Comparison of ENCODE assay signal across 28 cellular contexts in the genomic region with DNA sequence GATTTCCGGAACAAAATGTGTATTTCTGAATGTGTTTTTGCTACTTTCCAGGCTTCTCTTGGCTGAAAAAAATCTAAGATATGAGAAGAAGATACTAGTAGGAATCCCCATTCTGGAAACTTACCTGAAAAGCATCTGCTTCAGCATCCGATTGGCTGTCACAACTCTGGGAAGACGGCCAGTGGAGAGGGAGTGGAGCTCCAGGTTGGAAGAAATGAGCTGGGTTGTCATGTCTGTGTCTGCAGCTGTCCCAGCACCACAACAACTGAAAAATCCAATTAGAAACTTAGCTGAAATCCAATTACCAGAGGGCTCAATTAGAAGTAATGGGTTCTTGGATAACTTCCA. TPM values are rescaled to one million over a fixed set of nuclear protein-coding genes. Genes with fewer than 3 reads are reported as not detected.
A peak's percentile ranks its signal among the peaks of the same experiment; 100 is the strongest.
DNase-seq lines count a peak whose midpoint lies in the region; ATAC-seq and TF ChIP-seq lines count a peak whose summit lies in the region.
"Had no signal": no experiment of that assay in that cellular context is flagged by ENCODE, and none has a peak within 500 bp of the region (broad histone marks: within the 10 kb centered on the region; RNA-seq: fewer than 3 reads in every experiment).

No MANE protein-coding gene starts in this region.

- no peaks in the 10 kb centered on the region; the same call in 1 of the 2 replicates for H4K20me1 ChIP-seq in IMR-90 (ENCODE audit: insufficient read depth, low read length)

- H4K5ac ChIP-seq in IMR-90 (ENCODE audit: low read depth, low read length), result peak overlapping the region; percentile 65

- peaks cover 6% of the 10 kb centered on the region; the same call in 1 of the 2 replicates for H3K9me1 ChIP-seq in IMR-90 (ENCODE audit: insufficient read depth, low read length)

- no peak for TF ChIP-seq POLR2A in IMR-90 (IDR thresholded peaks at IDR 0.05; ENCODE audit: low read depth, low read length)

- no peak for DNase-seq in Calu3
- DNase-seq in IMR-90, result no peak
- DNase-seq in adipocyte (ENCODE audit: low read depth), result no peak
- DNase-seq in iris pigment epithelial cell (ENCODE audit: low read depth), result peak; percentile 36
- no peak for DNase-seq in stimulated activated CD4-positive, alpha-beta T cell treated with anti-CD3 and anti-CD28 coated beads, Interleukin-2, amount 100 ng/mL, for 48 hours
- DNase-seq in activated gamma-delta T cell treated with Interleukin-2 at 50 U/mL for 16 hours, result no peak
- DNase-seq in colonic mucosa, result no peak
- DNase-seq: activated CD4-positive, alpha-beta T cell treated with anti-CD3 and anti-CD28 coated beads for 1 hour; activated CD8-positive, alpha-beta T cell treated with anti-CD3 and anti-CD28 coated beads, Interleukin-2, amount 10 ng/mL, durations not matched to agents 7 days and 5 days; activated naive CD4-positive, alpha-beta T cell; activated T-cell treated with anti-CD3 and anti-CD28 coated beads, Interleukin-2, amount 50 U/mL, for 1 hour; amygdala; head of caudate nucleus; left cardiac atrium; mesendoderm; NCI-H2029 treated with DMSO at 0.1 percent for 48 hours; NCI-H2227 treated with DMSO at 0.1 percent for 48 hours; SHP77 treated with DMSO at 0.1 percent for 48 hours; stimulated activated CD4-positive, alpha-beta T cell treated with anti-CD3 and anti-CD28 coated beads, Interleukin-2, amount 100 ng/mL, for 24 hours; substantia nigra; upper lobe of right lung had no signal

- TF ChIP-seq CTCF in Calu3 (IDR thresholded peaks at IDR 0.05; ENCODE audit: unreplicated experiment) (no peak), IMR-90 (conservative IDR thresholded peaks at IDR 0.05; ENCODE audit: low read depth, low read length) (no peak), colonic mucosa (IDR thresholded peaks at IDR 0.05) (no peak)

- peak overlapping the region; percentile 96 for H2BK5ac ChIP-seq in IMR-90 (ENCODE audit: low read depth, low read length, poor library complexity, severe bottlenecking)

- H3K14ac ChIP-seq in IMR-90 (replicated peaks; ENCODE audit: low read depth, low read length), result no peak overlapping the region

- ATAC-seq in IMR-90 (ENCODE audit: low read depth) (no peak), GM19463 (IDR thresholded peaks at IDR 0.05; ENCODE audit: unreplicated experiment) (no peak)
- ATAC-seq: activated CD8-positive, alpha-beta T cell treated with anti-CD3 and anti-CD28 coated beads, Interleukin-2, amount 10 ng/mL, durations not matched to agents 7 days and 5 days; left cardiac atrium; stimulated activated effector memory CD8-positive, alpha-beta T cell treated with anti-CD3 and anti-CD28 coated beads, Interleukin-12 subunit alpha, Interleukin-12 subunit beta, amount 100 ng/mL, for 72 hours; upper lobe of right lung had no signal

- in situ Hi-C loops in IMR-90 (cut with MboI; ENCODE audit: low sequenced_read_pairs), result loop anchor here (10.0 to 25.0 kb wide), 2 partner anchors 300 to 343 kb away; no protein-coding TSS in a partner anchor

- WGBS in IMR-90 (ENCODE audit: extremely low coverage in 2 of 2, insufficient read length in 1 of 2), 2 experiments, result 40% methylated on average over 1 of the region's 3 CpGs; no CpG with 5 or more reads in 1 of the 2 experiments

- dilution Hi-C loops in IMR-90 (cut with HindIII; ENCODE audit: low sequenced_read_pairs, unreplicated experiment), result no loop called here

- peaks cover 50% of the 10 kb centered on the region for H3K36me3 Mint-ChIP-seq in Calu3 (ENCODE audit: insufficient read depth, unreplicated experiment)

- H2AFZ ChIP-seq in IMR-90 (replicated peaks; ENCODE audit: low read length, poor library complexity), result no peak overlapping the region

- peaks cover 35 to 37% of the 10 kb centered on the region in 2 experiments for H3K79me1 ChIP-seq in IMR-90 (ENCODE audit: low read depth in 1 of 2, low read length in 2 of 2)

- H3K9me3 ChIP-seq in IMR-90 (ENCODE audit: control insufficient read depth, insufficient read depth, low read length) (peaks cover 3% of the 10 kb centered on the region), adipocyte (ENCODE audit: control insufficient read depth, low read length) (no peaks in the 10 kb centered on the region), colonic mucosa (no peaks in the 10 kb centered on the region)
- H3K9me3 ChIP-seq: BLaER1, upper lobe of right lung had no signal

- peak overlapping the region; percentile 62 for H3K27ac Mint-ChIP-seq in Calu3 (ENCODE audit: unreplicated experiment)
- H3K27ac Mint-ChIP-seq: activated CD8-positive, alpha-beta T cell treated with anti-CD3 and anti-CD28 coated beads, Interleukin-2, amount 10 ng/mL, durations not matched to agents 7 days and 5 days; stimulated activated effector memory CD8-positive, alpha-beta T cell treated with anti-CD3 and anti-CD28 coated beads, Interleukin-12 subunit alpha, Interleukin-12 subunit beta, amount 100 ng/mL, for 72 hours had no signal

- H3K4me3 ChIP-seq in IMR-90 (ENCODE audit: insufficient read depth, low read depth, low read length) (no peak overlapping the region), adipocyte (ENCODE audit: low read length) (peak overlapping the region; percentile 44), colonic mucosa (no peak overlapping the region)
- H3K4me3 ChIP-seq: BLaER1, skin epidermis, upper lobe of right lung had no signal

- TF ChIP-seq RAD21 in IMR-90 (IDR thresholded peaks at IDR 0.05; ENCODE audit: low read length), result no peak

- no peaks in the 10 kb centered on the region for H3K27me3 ChIP-seq in IMR-90 (ENCODE audit: control insufficient read depth, insufficient read depth, low read length)
- no peaks in the 10 kb centered on the region for H3K27me3 ChIP-seq in adipocyte (replicated peaks; ENCODE audit: control insufficient read depth, insufficient read depth, low read length)
- H3K27me3 ChIP-seq in colonic mucosa, result no peaks in the 10 kb centered on the region
- H3K27me3 ChIP-seq: BLaER1, upper lobe of right lung had no signal

- peak overlapping the region; percentile 76 for H2BK120ac ChIP-seq in IMR-90 (ENCODE audit: low read depth, low read length)

- no peaks in the 10 kb centered on the region for H3K9me3 Mint-ChIP-seq in Calu3 (ENCODE audit: low read depth, unreplicated experiment)
- H3K9me3 Mint-ChIP-seq: stimulated activated effector memory CD8-positive, alpha-beta T cell treated with anti-CD3 and anti-CD28 coated beads, Interleukin-12 subunit alpha, Interleukin-12 subunit beta, amount 100 ng/mL, for 72 hours had no signal

- H3K36me3 ChIP-seq in IMR-90 (ENCODE audit: control insufficient read depth, insufficient read depth, low read length) (peaks cover 28% of the 10 kb centered on the region), adipocyte (ENCODE audit: control insufficient read depth, insufficient read depth, low read length, severe bottlenecking) (peaks cover 67% of the 10 kb centered on the region), colonic mucosa (peaks cover 4% of the 10 kb centered on the region)

- H4K8ac ChIP-seq in IMR-90 (ENCODE audit: low read depth in 2 of 2, low read length in 2 of 2), result peak overlapping the region in 1 of 2 experiments; percentile 86; a peak in 3 of 4 replicates

- peak overlapping the region; percentile 59 for H2AK9ac ChIP-seq in IMR-90 (replicated peaks; ENCODE audit: low read depth, low read length, poor library complexity)

- H3K56ac ChIP-seq in IMR-90 (ENCODE audit: extremely low read depth, insufficient read depth, low read length), result no peak overlapping the region

- peak overlapping the region; percentile 98 for H3K27ac ChIP-seq in IMR-90 (ENCODE audit: insufficient read depth, low read length)
- H3K27ac ChIP-seq in colonic mucosa, result no peak overlapping the region
- H3K27ac ChIP-seq: BLaER1, skin epidermis, upper lobe of right lung had no signal

- H3K4ac ChIP-seq in IMR-90 (ENCODE audit: low read depth, low read length), result peak overlapping the region; percentile 53

- CTCF ChIA-PET in Calu3 (lab: Charles Lee) (no interaction called here), IMR-90 (lab: Yijun Ruan, JAX) (interaction anchor here (0.5 to 1.8 kb wide), 4 partner anchors 11 to 273 kb away, joined by 3 to 5 read pairs (median 4); no protein-coding TSS in a partner anchor)

- H3K4me1 ChIP-seq in IMR-90 (ENCODE audit: control insufficient read depth, insufficient read depth, low read length) (peaks cover 9% of the 10 kb centered on the region), adipocyte (ENCODE audit: control insufficient read depth, insufficient read depth, low read length) (peaks cover 51% of the 10 kb centered on the region), colonic mucosa (no peaks in the 10 kb centered on the region)

- POLR2A ChIA-PET in IMR-90 (lab: Charles Lee; ENCODE audit: unreplicated experiment), result no interaction called here

- no peaks in the 10 kb centered on the region for H3K27me3 Mint-ChIP-seq in Calu3 (ENCODE audit: unreplicated experiment)

- BruUV-seq in Calu3 (replicated peaks; lab: Mats Ljungman, UMichigan) (no TSS peak), IMR-90 (replicated peaks; lab: Mats Ljungman, UMichigan) (no TSS peak)

- no peak overlapping the region for H3K4me3 Mint-ChIP-seq in Calu3 (ENCODE audit: low read depth, unreplicated experiment)
- H3K4me3 Mint-ChIP-seq: activated CD8-positive, alpha-beta T cell treated with anti-CD3 and anti-CD28 coated beads, Interleukin-2, amount 10 ng/mL, durations not matched to agents 7 days and 5 days had no signal

- peak overlapping the region; percentile 69 for H3K18ac ChIP-seq in IMR-90 (ENCODE audit: low read depth, low read length)

- H3K23ac ChIP-seq in IMR-90 (ENCODE audit: low read depth, low read length), result no peak overlapping the region; the same call in 1 of the 2 replicates

- peak overlapping the region; percentile 46 for H3K9ac ChIP-seq in IMR-90 (ENCODE audit: low read depth, low read length)
- peak overlapping the region; percentile 60 for H3K9ac ChIP-seq in adipocyte (ENCODE audit: low read length)
- no peak overlapping the region for H3K9ac ChIP-seq in colonic mucosa (ENCODE audit: low read depth in 2 of 2, low read length in 2 of 2)
- H3K9ac ChIP-seq: BLaER1 had no signal

- peak overlapping the region; percentile 73; the same call in 1 of the 2 replicates for H2AK5ac ChIP-seq in IMR-90 (ENCODE audit: low read depth, low read length)

- peak overlapping the region; percentile 67 for H3K4me2 ChIP-seq in IMR-90 (ENCODE audit: low read depth, low read length)
- H3K4me2 ChIP-seq: BLaER1 had no signal

- peaks cover 10% of the 10 kb centered on the region for H3K4me1 Mint-ChIP-seq in Calu3 (ENCODE audit: low read depth, unreplicated experiment)

- peak overlapping the region; percentile 65 for H2BK20ac ChIP-seq in IMR-90 (ENCODE audit: low read depth, low read length)

- H4K91ac ChIP-seq in IMR-90 (ENCODE audit: insufficient read depth, low read depth, low read length), result peak overlapping the region; percentile 39; the same call in 1 of the 2 replicates

- intact Hi-C loops in Calu3 (cut with micrococcal nuclease; ENCODE audit: unreplicated experiment), result loop anchor here (10.0 kb wide), 1 partner anchor 303 kb away; no protein-coding TSS in a partner anchor
- intact Hi-C loops in IMR-90 (cut with micrococcal nuclease), result loop anchor here (10.0 kb wide), 1 partner anchor 203 kb away; no protein-coding TSS in a partner anchor
- intact Hi-C loops in colonic mucosa (cut with DNase I), result no loop called here

- peak overlapping the region; percentile 60; the same call in 2 of the 3 replicates for H2BK15ac ChIP-seq in IMR-90 (ENCODE audit: low read depth, low read length)

RNA-seq across cellular contexts. Expression of a gene that starts 3.0 kb away (rescaled TPM):
- total RNA-seq in Calu3 (2022) (137 and 148 TPM in 2 replicates), IMR-90 (2012; rRNA removed) (369 and 430 TPM in 2 replicates), colonic mucosa (100 to 1,000 TPM in 1 of 2 donors, 10 to 100 TPM in 1; 89.8 to 136 TPM)
- polyA plus RNA-seq in IMR-90 (2012; rRNA removed), result 318 and 340 TPM in 2 replicates
- polyA plus RNA-seq in IMR-90 (2012; cell fraction: cytosol; rRNA removed), result 154 and 232 TPM in 2 replicates
- 50.0 and 129 TPM in 2 replicates for polyA plus RNA-seq in IMR-90 (2012; cell fraction: nucleus; rRNA removed; ENCODE audit: low replicate concordance)

RNA-seq across cellular contexts. Expression of a gene that starts 38.0 kb away (rescaled TPM):
- total RNA-seq in Calu3 (2022) (not detected in 2 replicates), IMR-90 (2012; rRNA removed) (not detected in 2 replicates), colonic mucosa (not detected)
- polyA plus RNA-seq in IMR-90 (2012; rRNA removed), result not detected in 2 replicates
- not detected in 2 replicates for polyA plus RNA-seq in IMR-90 (2012; cell fraction: cytosol; rRNA removed)
- not detected in 2 replicates for polyA plus RNA-seq in IMR-90 (2012; cell fraction: nucleus; rRNA removed; ENCODE audit: low replicate concordance)
- total RNA-seq: activated CD8-positive, alpha-beta T cell treated with anti-CD3 and anti-CD28 coated beads, Interleukin-2, amount 10 ng/mL, durations not matched to agents 7 days and 5 days; cardiac septum; dermis blood vessel endothelial cell; left cardiac atrium; pulmonary artery endothelial cell; upper lobe of right lung had no signal

Comparison
In these comparisons a context has a peak if more than half of its experiments do, and no peak if none do; other contexts are left out.
1. H3K9ac ChIP-seq: peak in IMR-90 (single experiment) and adipocyte (single experiment); none in colonic mucosa (0 of 2).